1 cellular context compared by ENCODE assay signal in the genomic region with DNA sequence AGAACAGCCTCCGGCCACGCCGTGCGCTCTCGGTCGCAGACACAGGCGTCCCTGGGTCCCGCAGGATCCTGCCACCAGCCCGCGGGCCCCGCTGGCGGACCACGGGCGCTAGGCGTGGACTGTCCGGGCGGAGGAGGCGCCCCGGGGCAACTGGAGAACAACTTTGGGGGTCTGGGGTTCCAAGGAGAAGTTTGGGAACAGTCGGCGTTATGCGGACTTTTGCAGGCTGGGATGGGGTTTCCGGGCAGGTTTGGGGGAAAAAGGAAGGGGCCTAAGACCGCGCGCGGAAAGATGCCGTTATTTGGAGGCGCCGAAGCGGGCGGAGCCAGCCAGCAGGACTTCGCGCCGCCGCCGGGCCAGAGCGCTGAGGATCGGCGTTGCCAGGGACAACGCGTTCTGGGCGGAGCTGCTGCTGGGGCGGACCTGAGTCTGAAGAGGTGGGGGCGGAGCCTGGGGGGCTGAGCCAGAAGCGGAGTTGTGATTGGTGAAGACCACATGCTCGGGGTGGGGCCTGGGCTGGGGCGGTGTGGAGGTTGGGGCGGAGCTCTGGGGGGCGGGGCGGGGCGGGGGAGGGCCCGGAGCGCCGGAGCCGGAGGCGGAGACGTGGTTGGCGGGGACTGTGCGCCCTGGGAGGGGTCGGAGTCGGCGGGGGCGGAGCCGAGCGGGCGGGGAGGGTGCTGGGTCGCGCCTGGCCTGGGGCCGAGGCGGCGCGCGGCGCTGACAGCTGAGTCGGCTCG.
TF ChIP-seq lines count a peak whose summit lies in the region.

TSS of gene CYP46A1 (plus strand) at position 680 of the 737 bp plus-strand sequence. CDS start 120 bp downstream, outside the sequence.

TF ChIP-seq in WTC11, 78 proteins besides CTCF, POLR2A, EP300 and RAD21 (continued from another document):
- TF ChIP-seq, protein P1, sequence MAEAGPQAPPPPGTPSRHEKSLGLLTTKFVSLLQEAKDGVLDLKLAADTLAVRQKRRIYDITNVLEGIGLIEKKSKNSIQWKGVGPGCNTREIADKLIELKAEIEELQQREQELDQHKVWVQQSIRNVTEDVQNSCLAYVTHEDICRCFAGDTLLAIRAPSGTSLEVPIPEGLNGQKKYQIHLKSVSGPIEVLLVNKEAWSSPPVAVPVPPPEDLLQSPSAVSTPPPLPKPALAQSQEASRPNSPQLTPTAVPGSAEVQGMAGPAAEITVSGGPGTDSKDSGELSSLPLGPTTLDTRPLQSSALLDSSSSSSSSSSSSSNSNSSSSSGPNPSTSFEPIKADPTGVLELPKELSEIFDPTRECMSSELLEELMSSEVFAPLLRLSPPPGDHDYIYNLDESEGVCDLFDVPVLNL (CRISPR knock-in tag; IDR thresholded peaks at IDR 0.05; ENCODE audit: borderline replicate concordance, low read depth): no peak
- TF ChIP-seq ZNF138 (CRISPR knock-in tag; conservative IDR thresholded peaks at IDR 0.05) (no peak), ZNF121 (CRISPR knock-in tag; IDR thresholded peaks at IDR 0.05) (no peak), TEAD1 (CRISPR knock-in tag; IDR thresholded peaks at IDR 0.05) (no peak), FOXP1 (CRISPR knock-in tag; IDR thresholded peaks at IDR 0.05; ENCODE audit: borderline replicate concordance) (no peak), NR2C2 (CRISPR knock-in tag; IDR thresholded peaks at IDR 0.05) (no peak), FOXK1 (CRISPR knock-in tag; IDR thresholded peaks at IDR 0.05) (no peak; the same call in 1 of the 2 replicates), ATF1 (CRISPR knock-in tag; IDR thresholded peaks at IDR 0.05) (no peak)
- TF ChIP-seq, protein P2, sequence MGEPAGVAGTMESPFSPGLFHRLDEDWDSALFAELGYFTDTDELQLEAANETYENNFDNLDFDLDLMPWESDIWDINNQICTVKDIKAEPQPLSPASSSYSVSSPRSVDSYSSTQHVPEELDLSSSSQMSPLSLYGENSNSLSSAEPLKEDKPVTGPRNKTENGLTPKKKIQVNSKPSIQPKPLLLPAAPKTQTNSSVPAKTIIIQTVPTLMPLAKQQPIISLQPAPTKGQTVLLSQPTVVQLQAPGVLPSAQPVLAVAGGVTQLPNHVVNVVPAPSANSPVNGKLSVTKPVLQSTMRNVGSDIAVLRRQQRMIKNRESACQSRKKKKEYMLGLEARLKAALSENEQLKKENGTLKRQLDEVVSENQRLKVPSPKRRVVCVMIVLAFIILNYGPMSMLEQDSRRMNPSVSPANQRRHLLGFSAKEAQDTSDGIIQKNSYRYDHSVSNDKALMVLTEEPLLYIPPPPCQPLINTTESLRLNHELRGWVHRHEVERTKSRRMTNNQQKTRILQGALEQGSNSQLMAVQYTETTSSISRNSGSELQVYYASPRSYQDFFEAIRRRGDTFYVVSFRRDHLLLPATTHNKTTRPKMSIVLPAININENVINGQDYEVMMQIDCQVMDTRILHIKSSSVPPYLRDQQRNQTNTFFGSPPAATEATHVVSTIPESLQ (CRISPR knock-in tag; IDR thresholded peaks at IDR 0.05): no peak
- TF ChIP-seq, protein P3, sequence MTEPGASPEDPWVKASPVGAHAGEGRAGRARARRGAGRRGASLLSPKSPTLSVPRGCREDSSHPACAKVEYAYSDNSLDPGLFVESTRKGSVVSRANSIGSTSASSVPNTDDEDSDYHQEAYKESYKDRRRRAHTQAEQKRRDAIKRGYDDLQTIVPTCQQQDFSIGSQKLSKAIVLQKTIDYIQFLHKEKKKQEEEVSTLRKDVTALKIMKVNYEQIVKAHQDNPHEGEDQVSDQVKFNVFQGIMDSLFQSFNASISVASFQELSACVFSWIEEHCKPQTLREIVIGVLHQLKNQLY (CRISPR knock-in tag; IDR thresholded peaks at IDR 0.05): no peak
